12 cellular contexts compared by ENCODE assay signal in the genomic region with DNA sequence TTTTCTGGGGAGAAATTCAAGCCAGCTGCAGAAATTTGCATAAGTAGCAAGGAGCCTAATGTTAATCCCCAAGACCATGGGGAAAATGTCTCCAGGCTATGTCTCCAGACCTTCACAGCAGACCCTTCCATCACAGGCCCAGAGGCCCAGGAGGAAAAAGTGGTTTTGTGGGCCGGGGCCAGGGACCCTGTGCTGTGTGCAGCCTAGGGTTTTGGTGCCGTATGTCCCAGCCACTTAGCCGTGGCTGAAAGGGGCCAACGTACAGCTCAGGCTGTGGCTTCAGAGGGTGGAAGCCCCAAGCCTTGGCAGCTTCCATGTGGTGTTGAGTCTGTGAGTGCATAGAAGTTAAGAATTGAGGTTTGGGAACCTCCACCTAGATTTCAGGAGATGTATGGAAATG. TPM values are rescaled to one million over a fixed set of nuclear protein-coding genes. Genes with fewer than 3 reads are reported as not detected.
DNase-seq lines count a peak whose midpoint lies in the region; ATAC-seq, FAIRE-seq and TF ChIP-seq lines count a peak whose summit lies in the region.
"Not testable (repeated sequence)": the region's sequence is repeated elsewhere in the genome, so short reads cannot be mapped to it uniquely, and the experiment has no call there.
"Had no signal": no experiment of that assay in that cellular context is flagged by ENCODE, and none has a peak within 500 bp of the region (broad histone marks: within the 10 kb centered on the region; RNA-seq: fewer than 3 reads in every experiment).

No MANE protein-coding gene starts in this region.

- TF ChIP-seq POLR2A in A549 (IDR thresholded peaks at IDR 0.05; ENCODE audit: low read length), result not testable (repeated sequence)

- CTCF ChIA-PET in A549 (lab: Yijun Ruan, JAX), result interaction anchor here (1.9 to 3.5 kb wide), 4 partner anchors 10 to 60 kb away, joined by 5 to 13 read pairs (median 10); no protein-coding TSS in a partner anchor

- not testable (repeated sequence) for H3K4me1 ChIP-seq in A549; endodermal cell (ENCODE audit: control insufficient read depth, insufficient read depth, low read length); upper lobe of right lung

- not testable (repeated sequence) for H3K4me2 ChIP-seq in A549

- H3K36me3 ChIP-seq in endodermal cell (ENCODE audit: control insufficient read depth, insufficient read depth, low read length); upper lobe of right lung: not testable (repeated sequence)

- H3K9me3 ChIP-seq in A549; endodermal cell (ENCODE audit: control insufficient read depth, low read length); upper lobe of right lung: not testable (repeated sequence)

- H3K27ac Mint-ChIP-seq in endodermal cell; natural killer cell treated with Interleukin-12 subunit alpha and Interleukin-12 subunit beta and Interleukin-15 and Interleukin-18, amount 100 ng/mL, for 72 hours: not testable (repeated sequence)

- not testable (repeated sequence) for TF ChIP-seq EP300 in A549 (IDR thresholded peaks at IDR 0.05)

- not testable (repeated sequence) for H3K27ac ChIP-seq in A549; endodermal cell (ENCODE audit: low read depth, low read length); upper lobe of right lung

- H3K9me3 Mint-ChIP-seq in endodermal cell, result peaks cover 18% of the 10 kb centered on the region
- H3K9me3 Mint-ChIP-seq in natural killer cell treated with Interleukin-12 subunit alpha and Interleukin-12 subunit beta and Interleukin-15 and Interleukin-18, amount 100 ng/mL, for 72 hours, result not testable (repeated sequence)

- POLR2A ChIA-PET in A549 (lab: Yijun Ruan, JAX), result not testable (repeated sequence)

- TF ChIP-seq RAD21 in A549 (conservative IDR thresholded peaks at IDR 0.05 in 1 of 2, IDR thresholded peaks at IDR 0.05 in 1 of 2), result not testable (repeated sequence)

- intact Hi-C loops in left ventricle myocardium superior (cut with micrococcal nuclease); sciatic nerve (cut with DNase I); upper lobe of right lung (cut with DNase I): not testable (repeated sequence)

- H3K4me3 Mint-ChIP-seq in endodermal cell; natural killer cell treated with Interleukin-12 subunit alpha and Interleukin-12 subunit beta and Interleukin-15 and Interleukin-18, amount 100 ng/mL, for 72 hours: not testable (repeated sequence)

- DNase-seq in A549 (ENCODE audit: low read depth in 1 of 2, low spot score in 1 of 2), result not testable (repeated sequence)
- peak; percentile 39 for DNase-seq in activated effector memory CD4-positive, alpha-beta T cell treated with anti-CD3 and anti-CD28 coated beads, Interleukin-2, amount 50 U/mL, for 16 hours
- DNase-seq in endodermal cell (peak; percentile 17), left ventricle myocardium superior (peak; percentile 5), mesenteric fat pad (ENCODE audit: low spot score) (peak; percentile 67), sciatic nerve (ENCODE audit: low spot score) (peak; percentile 30), upper lobe of right lung (peak; percentile 22)
- DNase-seq in natural killer cell treated with Interleukin-12 subunit alpha and Interleukin-12 subunit beta and Interleukin-15 and Interleukin-18, amount 100 ng/mL, for 72 hours (ENCODE audit: low spot score), result peak; percentile 51

- peaks cover 38% of the 10 kb centered on the region for H3K27me3 Mint-ChIP-seq in endodermal cell (ENCODE audit: insufficient read depth)
- H3K27me3 Mint-ChIP-seq in natural killer cell treated with Interleukin-12 subunit alpha and Interleukin-12 subunit beta and Interleukin-15 and Interleukin-18, amount 100 ng/mL, for 72 hours, result peaks cover 30 to 33% of the 10 kb centered on the region in 2 donors

- ATAC-seq in A549; left ventricle myocardium superior; natural killer cell treated with Interleukin-12 subunit alpha and Interleukin-12 subunit beta and Interleukin-15 and Interleukin-18, amount 100 ng/mL, for 72 hours; sciatic nerve; upper lobe of right lung: not testable (repeated sequence)

- WGBS in A549 (ENCODE audit: missing lambda C conversion rate), result 82% methylated on average over 4 of the region's 4 CpGs
- WGBS in endodermal cell (ENCODE audit: insufficient coverage in 1 of 2, insufficient read length in 1 of 2), 2 experiments, result 91% methylated on average over 4 of the region's 4 CpGs; no CpG with 5 or more reads in 1 of the 2 experiments

- not testable (repeated sequence) for H3K36me3 Mint-ChIP-seq in endodermal cell (ENCODE audit: low read depth); natural killer cell treated with Interleukin-12 subunit alpha and Interleukin-12 subunit beta and Interleukin-15 and Interleukin-18, amount 100 ng/mL, for 72 hours

- not testable (repeated sequence) for TF ChIP-seq CTCF in A549 (IDR thresholded peaks at IDR 0.05); endodermal cell (conservative IDR thresholded peaks at IDR 0.05); upper lobe of right lung (IDR thresholded peaks at IDR 0.05)

- H3K9ac ChIP-seq in endodermal cell (ENCODE audit: extremely low read depth, low read length, poor library complexity, severe bottlenecking), result not testable (repeated sequence)

- not testable (repeated sequence) for FAIRE-seq in A549 (lab: Jason Lieb, UNC)

- H3K27me3 ChIP-seq in endodermal cell (ENCODE audit: control insufficient read depth, insufficient read depth, low read length, poor library complexity, severe bottlenecking), result peaks cover 17% of the 10 kb centered on the region
- H3K27me3 ChIP-seq in upper lobe of right lung, result not testable (repeated sequence)

- not testable (repeated sequence) for H3K4me3 ChIP-seq in A549; endodermal cell (ENCODE audit: low read length); upper lobe of right lung

- H3K4me1 Mint-ChIP-seq in endodermal cell; natural killer cell treated with Interleukin-12 subunit alpha and Interleukin-12 subunit beta and Interleukin-15 and Interleukin-18, amount 100 ng/mL, for 72 hours (ENCODE audit: low read depth in 2 of 2): not testable (repeated sequence)

TF ChIP-seq in A549, 52 proteins besides CTCF, POLR2A, EP300 and RAD21:
- peak; percentile 21 for TF ChIP-seq ZFP36 (IDR thresholded peaks at IDR 0.05; ENCODE audit: borderline replicate concordance, partially characterized antibody)
TF ChIP-seq in A549: peak in this region for 1; not testable (repeated sequence) for 51.

RNA-seq across cellular contexts. Expression of a gene that starts 29.7 kb away (rescaled TPM):
- polyA plus RNA-seq in A549 (2011; rRNA removed), result 0.01 TPM in 2 replicates
- 0.01 and 0.03 TPM in 2 replicates for polyA plus RNA-seq in A549 (2012; cell fraction: cytosol; rRNA removed)
- 0.05 and 0.12 TPM in 2 replicates for polyA plus RNA-seq in A549 (2012; cell fraction: nucleus; rRNA removed)
- 0.01 to 0.06 TPM (median 0.04 TPM) in 3 replicates for polyA plus RNA-seq in A549 (2017; fragmentation: RNase III; extraction: RNeasy Plus Mini Kit Qiagen cat#74134 plus additional on column Dnase treatment)
- polyA minus RNA-seq in A549 (2011; rRNA and poly(A)+ RNA removed), result not detected in 2 replicates
- total RNA-seq in endodermal cell, result 1 to 10 TPM; 1.8 to 3.3 TPM
- 3.4 TPM for polyA plus RNA-seq in endodermal cell (2013, experiment 1 of 2)
- polyA plus RNA-seq in endodermal cell (2013, experiment 2 of 2), result 3.3 TPM
- total RNA-seq in left ventricle myocardium superior, result 5.2 TPM
- 105 TPM for total RNA-seq in mesenteric fat pad
- total RNA-seq in natural killer cell treated with Interleukin-12 subunit alpha and Interleukin-12 subunit beta and Interleukin-15 and Interleukin-18, amount 100 ng/mL, for 72 hours, result not detected
- total RNA-seq in sciatic nerve, result 57.5 TPM
- 12.6 TPM for total RNA-seq in upper lobe of right lung
- total RNA-seq: CD4-positive, alpha-beta memory T cell; CD4-positive, CD25-positive, alpha-beta regulatory T cell; CD8-positive, alpha-beta memory T cell had no signal
- polyA plus RNA-seq: CD14-positive monocyte; CD4-positive, alpha-beta memory T cell; CD4-positive, CD25-positive, alpha-beta regulatory T cell; CD8-positive, alpha-beta memory T cell had no signal
